Comparison of ENCODE assay signal across 8 cellular contexts in genomic region chr2:25301453-25302352, GRCh38. TPM values are rescaled to one million over a fixed set of nuclear protein-coding genes. Genes with fewer than 3 reads are reported as not detected.
DNase-seq lines count a peak whose midpoint lies in the region; ATAC-seq and TF ChIP-seq lines count a peak whose summit lies in the region.

No MANE protein-coding gene starts in this region.

- peak; percentile 93 for ATAC-seq in GM18870 (IDR thresholded peaks at IDR 0.05; ENCODE audit: unreplicated experiment)
- ATAC-seq in HG02973 (IDR thresholded peaks at IDR 0.05; ENCODE audit: unreplicated experiment), result peak; percentile 94
- ATAC-seq in PC-3, result peak; percentile 97

- CTCF ChIA-PET in PC-3 (lab: Charles Lee), result no interaction called here

- H3K9me3 ChIP-seq in PC-3 (ENCODE audit: low read length), result no peaks in the 10 kb centered on the region
- H3K9me3 ChIP-seq in hepatocyte (ENCODE audit: low read depth), result no peaks in the 10 kb centered on the region

- no TSS peak for BruUV-seq in PC-3 (replicated peaks; lab: Mats Ljungman, UMichigan)

- POLR2A ChIA-PET in PC-3 (lab: Charles Lee; ENCODE audit: unreplicated experiment), result no interaction called here

- 85% methylated on average over 8 of the region's 8 CpGs for WGBS in hepatocyte (ENCODE audit: low lambda C conversion rate, missing lambda C conversion rate)

- DNase-seq in PC-3 (peak; percentile 86), myocyte (ENCODE audit: low read depth) (peak; percentile 90), hepatocyte (ENCODE audit: low spot score) (no peak), NCI-H510A treated with DMSO at 0.1 percent for 48 hours (lab: John Stamatoyannopoulos, UW) (no peak), COLO829 (ENCODE audit: low spot score) (no peak)
- DNase-seq in activated effector memory CD4-positive, alpha-beta T cell treated with anti-CD3 and anti-CD28 coated beads, Interleukin-2, amount 50 U/mL, for 16 hours, result peak; percentile 88

- no peaks in the 10 kb centered on the region for H3F3A ChIP-seq in PC-3 (ENCODE audit: low read length, unreplicated experiment)

- no peaks in the 10 kb centered on the region for H3K79me2 ChIP-seq in PC-3 (ENCODE audit: low read length)
- H3K79me2 ChIP-seq in hepatocyte, result peaks cover 19% of the 10 kb centered on the region

- H3K27ac ChIP-seq in PC-3 (ENCODE audit: low read length) (no peak overlapping the region), hepatocyte (no peak overlapping the region)

- H3K36me3 ChIP-seq in PC-3 (ENCODE audit: low read depth, low read length), result no peaks in the 10 kb centered on the region
- no peaks in the 10 kb centered on the region for H3K36me3 ChIP-seq in hepatocyte (replicated peaks; ENCODE audit: insufficient read depth, low read depth)

- H2AFZ ChIP-seq in PC-3 (ENCODE audit: low read length), result no peak overlapping the region
- H2AFZ ChIP-seq in hepatocyte, result no peak overlapping the region

- H3K4me2 ChIP-seq in PC-3 (ENCODE audit: low read length) (peak overlapping the region; percentile 27), hepatocyte (no peak overlapping the region)

- H3K9me2 ChIP-seq in PC-3 (replicated peaks; ENCODE audit: low read length) (no peaks in the 10 kb centered on the region), hepatocyte (replicated peaks; ENCODE audit: insufficient read depth) (no peaks in the 10 kb centered on the region)

- no peak for TF ChIP-seq CTCF in PC-3 (conservative IDR thresholded peaks at IDR 0.05; ENCODE audit: low read depth, low read length)
- no peak for TF ChIP-seq CTCF in hepatocyte (IDR thresholded peaks at IDR 0.05; ENCODE audit: poor library complexity)

- no peaks in the 10 kb centered on the region for H3K27me3 ChIP-seq in PC-3 (ENCODE audit: low read length)
- no peaks in the 10 kb centered on the region for H3K27me3 ChIP-seq in hepatocyte

- H3K9ac ChIP-seq in PC-3 (ENCODE audit: low read length), result no peak overlapping the region

- intact Hi-C loops in PC-3 (cut with micrococcal nuclease), result no loop called here

- H3K4me1 ChIP-seq in PC-3 (ENCODE audit: insufficient read depth, low read length) (peaks cover 15% of the 10 kb centered on the region), hepatocyte (ENCODE audit: insufficient read depth) (peaks cover 5% of the 10 kb centered on the region)

- H3K4me3 ChIP-seq in PC-3 (ENCODE audit: low read length) (no peak overlapping the region), hepatocyte (no peak overlapping the region)

- H4K20me1 ChIP-seq in PC-3 (ENCODE audit: low read length) (no peaks in the 10 kb centered on the region), hepatocyte (ENCODE audit: insufficient read depth, poor library complexity, severe bottlenecking) (peaks cover 8% of the 10 kb centered on the region)

RNA-seq across cellular contexts. Expression of gene DNMT3A, which starts 40.0 kb away (rescaled TPM):
- total RNA-seq in PC-3 (2014; rRNA removed) (12.2 and 20.6 TPM in 2 replicates), myocyte (5.7 and 5.8 TPM in 2 replicates), hepatocyte (43.8 and 49.5 TPM in 2 replicates)
- polyA plus RNA-seq in myocyte (2012), result 10.7 TPM
- polyA plus RNA-seq in hepatocyte, result 27.9 and 28.3 TPM in 2 replicates

Comparison
In these comparisons a context has a peak if more than half of its experiments do, and no peak if none do; other contexts are left out.
1. DNase-seq: peak in PC-3 (single experiment), activated effector memory CD4-positive, alpha-beta T cell treated with anti-CD3 and anti-CD28 coated beads, Interleukin-2, amount 50 U/mL, for 16 hours (single experiment) and myocyte (single experiment); none in hepatocyte (single experiment), NCI-H510A treated with DMSO at 0.1 percent for 48 hours (single experiment) and COLO829 (single experiment).
2. Peak in every context shown above with its lines, with median percentiles within 50 percentile points of each other: ATAC-seq.